In genomic region chr10:100522107-100522811, GRCh38 we compare ENCODE assay signal across 29 cellular contexts. TPM values are rescaled to one million over a fixed set of nuclear protein-coding genes. Genes with fewer than 3 reads are reported as not detected.
DNase-seq lines count a peak whose midpoint lies in the region; ATAC-seq lines count a peak whose summit lies in the region.
"Had no signal": no experiment of that assay in that cellular context is flagged by ENCODE, and none has a peak within 500 bp of the region (broad histone marks: within the 10 kb centered on the region; RNA-seq: fewer than 3 reads in every experiment).

No MANE protein-coding gene starts in this region.

- peaks cover 7% of the 10 kb centered on the region for H3K4me1 ChIP-seq in CD4-positive, alpha-beta memory T cell (ENCODE audit: insufficient read depth, low read length)

- no peaks in the 10 kb centered on the region for H3K27me3 Mint-ChIP-seq in activated CD4-positive, alpha-beta T cell treated with anti-CD3 and anti-CD28 coated beads, Interleukin-2, amount 10 ng/mL, durations not matched to agents 24 days and 14 days
- no peaks in the 10 kb centered on the region for H3K27me3 Mint-ChIP-seq in CD4-positive, alpha-beta memory T cell
- no peaks in the 10 kb centered on the region for H3K27me3 Mint-ChIP-seq in activated T-helper 17 cell treated with anti-CD3 and anti-CD28 coated beads, Interleukin-2, amount 50 U/mL, for 72 hours
- H3K27me3 Mint-ChIP-seq: CD8-positive, alpha-beta memory T cell; stimulated activated memory B cell treated with anti-CD40 and anti-IgM and Interleukin-4, amounts not matched to agents 10 μg/mL and 1 μg/mL and 100 μg/mL, for 72 hours had no signal

- no peak for ATAC-seq in activated T-helper 17 cell treated with anti-CD3 and anti-CD28 coated beads, Interleukin-2, amount 50 U/mL, for 72 hours (replicated peaks)
- ATAC-seq in HG02981 (IDR thresholded peaks at IDR 0.05; ENCODE audit: unreplicated experiment) = no peak
- ATAC-seq: left lung; sciatic nerve; stimulated activated memory B cell treated with anti-CD40 and anti-IgM and Interleukin-4, amounts not matched to agents 10 μg/mL and 1 μg/mL and 100 μg/mL, for 72 hours had no signal

- H3K27ac ChIP-seq in CD4-positive, alpha-beta memory T cell (ENCODE audit: low read depth, low read length) = no peak overlapping the region
- H3K27ac ChIP-seq: cardiac muscle cell, left lung had no signal

- DNase-seq in activated CD4-positive, alpha-beta T cell treated with anti-CD3 and anti-CD28 coated beads, Interleukin-2, amount 10 ng/mL, durations not matched to agents 24 days and 14 days = no peak
- DNase-seq in activated CD4-positive, alpha-beta T cell treated with anti-CD3 and anti-CD28 coated beads for 4 hours = no peak
- DNase-seq in CD4-positive, alpha-beta memory T cell = no peak
- peak; percentile 44 for DNase-seq in iris pigment epithelial cell (ENCODE audit: low read depth)
- no peak for DNase-seq in NCI-H1930 (lab: John Stamatoyannopoulos, UW)
- DNase-seq in SW 1271 (lab: John Stamatoyannopoulos, UW) = no peak
- DNase-seq: amygdala; CD8-positive, alpha-beta memory T cell; cortex of kidney; left lung; mesendoderm; NCI-H1092 treated with DMSO at 0.1 percent for 48 hours; NCI-H187; NCI-H2171 treated with DMSO at 0.1 percent for 48 hours; NCI-H524; NK-92 treated with Interleukin-12 subunit alpha and Interleukin-12 subunit beta, amount 100 ng/mL, for 24 hours; posterior cingulate gyrus; SIG-M5; stimulated activated CD4-positive, alpha-beta T cell treated with anti-CD3 and anti-CD28 coated beads, Interleukin-12 subunit alpha, Interleukin-12 subunit beta, amount 100 ng/mL, for 4 hours; stimulated activated CD4-positive, alpha-beta T cell treated with anti-CD3 and anti-CD28 coated beads, Interleukin-4, amount 100 ng/mL, for 24 hours; T1000 had no signal

- POLR2A ChIA-PET in CD4-positive, alpha-beta memory T cell (lab: Charles Lee; ENCODE audit: partially characterized antibody) = interaction anchor here (1.0 to 1.7 kb wide), 4 partner anchors 10 to 13 kb away, joined by 3 to 9 read pairs (median 4); partner anchors contain the start of gene HIF1AN

- no peak overlapping the region for H3K4me3 Mint-ChIP-seq in activated CD4-positive, alpha-beta T cell treated with anti-CD3 and anti-CD28 coated beads, Interleukin-2, amount 10 ng/mL, durations not matched to agents 24 days and 14 days
- H3K4me3 Mint-ChIP-seq in CD4-positive, alpha-beta memory T cell = no peak overlapping the region
- H3K4me3 Mint-ChIP-seq in activated T-helper 17 cell treated with anti-CD3 and anti-CD28 coated beads, Interleukin-2, amount 50 U/mL, for 72 hours = no peak overlapping the region
- H3K4me3 Mint-ChIP-seq: CD8-positive, alpha-beta memory T cell; stimulated activated memory B cell treated with anti-CD40 and anti-IgM and Interleukin-4, amounts not matched to agents 10 μg/mL and 1 μg/mL and 100 μg/mL, for 72 hours had no signal

- peaks cover 54% of the 10 kb centered on the region for H3K36me3 Mint-ChIP-seq in activated CD4-positive, alpha-beta T cell treated with anti-CD3 and anti-CD28 coated beads, Interleukin-2, amount 10 ng/mL, durations not matched to agents 24 days and 14 days (ENCODE audit: low read depth)
- H3K36me3 Mint-ChIP-seq in CD4-positive, alpha-beta memory T cell = peaks cover 25 to 64% of the 10 kb centered on the region in 2 donors
- H3K36me3 Mint-ChIP-seq in activated T-helper 17 cell treated with anti-CD3 and anti-CD28 coated beads, Interleukin-2, amount 50 U/mL, for 72 hours (ENCODE audit: low read depth) = peaks cover 85% of the 10 kb centered on the region

- no peak overlapping the region for H3K4me3 ChIP-seq in CD4-positive, alpha-beta memory T cell (ENCODE audit: low read length in 2 of 2)
- H3K4me3 ChIP-seq: cardiac muscle cell, left lung had no signal

- no peaks in the 10 kb centered on the region for H3K9me3 Mint-ChIP-seq in activated CD4-positive, alpha-beta T cell treated with anti-CD3 and anti-CD28 coated beads, Interleukin-2, amount 10 ng/mL, durations not matched to agents 24 days and 14 days
- no peaks in the 10 kb centered on the region for H3K9me3 Mint-ChIP-seq in CD4-positive, alpha-beta memory T cell
- no peaks in the 10 kb centered on the region for H3K9me3 Mint-ChIP-seq in activated T-helper 17 cell treated with anti-CD3 and anti-CD28 coated beads, Interleukin-2, amount 50 U/mL, for 72 hours
- H3K9me3 Mint-ChIP-seq: CD8-positive, alpha-beta memory T cell; stimulated activated memory B cell treated with anti-CD40 and anti-IgM and Interleukin-4, amounts not matched to agents 10 μg/mL and 1 μg/mL and 100 μg/mL, for 72 hours had no signal

- no peaks in the 10 kb centered on the region for H3K27me3 ChIP-seq in CD4-positive, alpha-beta memory T cell (ENCODE audit: insufficient read depth, low read length)

- H3K36me3 ChIP-seq in CD4-positive, alpha-beta memory T cell (ENCODE audit: insufficient read depth, low read length) = peaks cover 43% of the 10 kb centered on the region

- no peaks in the 10 kb centered on the region for H3K9me3 ChIP-seq in CD4-positive, alpha-beta memory T cell (ENCODE audit: control insufficient read depth in 1 of 2, low read length in 2 of 2)
- H3K9me3 ChIP-seq: left lung had no signal

- peak overlapping the region; percentile 1 for H3K27ac Mint-ChIP-seq in activated CD4-positive, alpha-beta T cell treated with anti-CD3 and anti-CD28 coated beads, Interleukin-2, amount 10 ng/mL, durations not matched to agents 24 days and 14 days
- peak overlapping the region in 4 of 7 donors; percentile 3 to 51 (median 36) for H3K27ac Mint-ChIP-seq in CD4-positive, alpha-beta memory T cell
- H3K27ac Mint-ChIP-seq in activated T-helper 17 cell treated with anti-CD3 and anti-CD28 coated beads, Interleukin-2, amount 50 U/mL, for 72 hours = peak overlapping the region; percentile 33
- H3K27ac Mint-ChIP-seq: stimulated activated memory B cell treated with anti-CD40 and anti-IgM and Interleukin-4, amounts not matched to agents 10 μg/mL and 1 μg/mL and 100 μg/mL, for 72 hours had no signal

- H3K4me1 Mint-ChIP-seq in activated CD4-positive, alpha-beta T cell treated with anti-CD3 and anti-CD28 coated beads, Interleukin-2, amount 10 ng/mL, durations not matched to agents 24 days and 14 days = peaks cover 30% of the 10 kb centered on the region
- H3K4me1 Mint-ChIP-seq in CD4-positive, alpha-beta memory T cell = peaks cover 14 to 20% (median 16%) of the 10 kb centered on the region in 4 donors
- peaks cover 21% of the 10 kb centered on the region for H3K4me1 Mint-ChIP-seq in activated T-helper 17 cell treated with anti-CD3 and anti-CD28 coated beads, Interleukin-2, amount 50 U/mL, for 72 hours
- H3K4me1 Mint-ChIP-seq: stimulated activated memory B cell treated with anti-CD40 and anti-IgM and Interleukin-4, amounts not matched to agents 10 μg/mL and 1 μg/mL and 100 μg/mL, for 72 hours had no signal

- intact Hi-C loops in activated CD4-positive, alpha-beta T cell treated with anti-CD3 and anti-CD28 coated beads, Interleukin-2, amount 10 ng/mL, durations not matched to agents 24 days and 14 days (cut with micrococcal nuclease) = no loop called here
- intact Hi-C loops in CD4-positive, alpha-beta memory T cell (cut with micrococcal nuclease) = no loop called here

- CTCF ChIA-PET in CD4-positive, alpha-beta memory T cell (lab: Charles Lee; ENCODE audit: partially characterized antibody) = interaction anchor here (0.6 to 7.9 kb wide), 7 partner anchors 12 to 92 kb away, joined by 3 to 133 read pairs (median 5); partner anchors contain the start of gene HIF1AN

RNA-seq across cellular contexts. Expression of gene SEC31B, which starts 2.6 kb away (rescaled TPM):
- 54.2 and 57.0 TPM in 2 replicates for total RNA-seq in activated CD4-positive, alpha-beta T cell treated with anti-CD3 and anti-CD28 coated beads, Interleukin-2, amount 10 ng/mL, durations not matched to agents 24 days and 14 days
- 10 to 100 TPM; 64.0 to 70.9 TPM for total RNA-seq in CD4-positive, alpha-beta memory T cell
- 1 to 10 TPM in 1 of 2 donors, under 1 TPM in 1; 0.76 to 2.4 TPM for polyA plus RNA-seq in CD4-positive, alpha-beta memory T cell
- total RNA-seq in activated T-helper 17 cell treated with anti-CD3 and anti-CD28 coated beads, Interleukin-2, amount 50 U/mL, for 72 hours = 100 to 1,000 TPM in 1 of 2 donors, 10 to 100 TPM in 1; 67.0 to 127 TPM

RNA-seq across cellular contexts. Expression of gene NDUFB8, which starts 7.4 kb away (rescaled TPM):
- 323 TPM in 2 replicates for total RNA-seq in activated CD4-positive, alpha-beta T cell treated with anti-CD3 and anti-CD28 coated beads, Interleukin-2, amount 10 ng/mL, durations not matched to agents 24 days and 14 days
- total RNA-seq in CD4-positive, alpha-beta memory T cell = 100 to 1,000 TPM; 141 to 162 TPM
- 100 to 1,000 TPM; 473 to 613 TPM for polyA plus RNA-seq in CD4-positive, alpha-beta memory T cell
- total RNA-seq in activated T-helper 17 cell treated with anti-CD3 and anti-CD28 coated beads, Interleukin-2, amount 50 U/mL, for 72 hours = 100 to 1,000 TPM; 350 to 380 TPM

RNA-seq across cellular contexts. Expression of gene HIF1AN, which starts 13.5 kb away (rescaled TPM):
- 47.4 and 51.3 TPM in 2 replicates for total RNA-seq in activated CD4-positive, alpha-beta T cell treated with anti-CD3 and anti-CD28 coated beads, Interleukin-2, amount 10 ng/mL, durations not matched to agents 24 days and 14 days
- total RNA-seq in CD4-positive, alpha-beta memory T cell = 10 to 100 TPM; 69.6 to 69.8 TPM
- 10 to 100 TPM; 26.8 to 36.8 TPM for polyA plus RNA-seq in CD4-positive, alpha-beta memory T cell
- total RNA-seq in activated T-helper 17 cell treated with anti-CD3 and anti-CD28 coated beads, Interleukin-2, amount 50 U/mL, for 72 hours = 10 to 100 TPM; 53.3 to 60.2 TPM

RNA-seq across cellular contexts. Expression of gene WNT8B, which starts 59.5 kb away (rescaled TPM):
- 0.16 and 0.43 TPM in 2 replicates for total RNA-seq in activated CD4-positive, alpha-beta T cell treated with anti-CD3 and anti-CD28 coated beads, Interleukin-2, amount 10 ng/mL, durations not matched to agents 24 days and 14 days
- total RNA-seq in CD4-positive, alpha-beta memory T cell = not detected
- polyA plus RNA-seq in CD4-positive, alpha-beta memory T cell = not detected
- total RNA-seq in activated T-helper 17 cell treated with anti-CD3 and anti-CD28 coated beads, Interleukin-2, amount 50 U/mL, for 72 hours = under 1 TPM; 0.11 to 0.16 TPM
- total RNA-seq: cardiac muscle cell; CD8-positive, alpha-beta memory T cell; H4; M059J; sciatic nerve; temporal lobe had no signal
- polyA plus RNA-seq: cardiac muscle cell; CD8-positive, alpha-beta memory T cell had no signal
